Comparison of ENCODE assay signal across 1 cellular context in the genomic region with DNA sequence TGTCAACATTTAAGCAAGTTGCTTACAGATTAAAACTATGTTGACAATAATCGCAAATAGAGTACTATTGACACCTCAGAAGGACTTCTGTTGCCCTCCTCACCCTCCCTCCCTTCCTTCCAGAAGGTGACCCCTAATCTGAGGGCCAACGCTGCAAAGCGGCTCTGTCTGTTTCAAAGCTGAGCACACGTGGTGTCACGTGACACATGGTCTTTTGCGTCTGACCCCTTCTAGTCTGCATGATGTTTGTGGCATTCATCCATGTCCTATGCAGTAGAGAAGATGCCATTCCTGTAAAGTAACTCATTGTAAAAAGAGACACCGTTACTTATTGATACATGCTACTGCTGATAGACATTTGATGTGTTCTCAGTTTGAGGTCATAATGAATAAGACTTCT.
TF ChIP-seq lines count a peak whose summit lies in the region.

No MANE protein-coding gene starts in this region.

TF ChIP-seq in IMR-90, 13 proteins besides CTCF, POLR2A, EP300 and RAD21 (continued from another document):
- TF ChIP-seq, protein P1, sequence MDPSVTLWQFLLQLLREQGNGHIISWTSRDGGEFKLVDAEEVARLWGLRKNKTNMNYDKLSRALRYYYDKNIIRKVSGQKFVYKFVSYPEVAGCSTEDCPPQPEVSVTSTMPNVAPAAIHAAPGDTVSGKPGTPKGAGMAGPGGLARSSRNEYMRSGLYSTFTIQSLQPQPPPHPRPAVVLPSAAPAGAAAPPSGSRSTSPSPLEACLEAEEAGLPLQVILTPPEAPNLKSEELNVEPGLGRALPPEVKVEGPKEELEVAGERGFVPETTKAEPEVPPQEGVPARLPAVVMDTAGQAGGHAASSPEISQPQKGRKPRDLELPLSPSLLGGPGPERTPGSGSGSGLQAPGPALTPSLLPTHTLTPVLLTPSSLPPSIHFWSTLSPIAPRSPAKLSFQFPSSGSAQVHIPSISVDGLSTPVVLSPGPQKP (IDR thresholded peaks at IDR 0.05; ENCODE audit: borderline replicate concordance, low read depth, low read length): no peak
- TF ChIP-seq, protein P2, sequence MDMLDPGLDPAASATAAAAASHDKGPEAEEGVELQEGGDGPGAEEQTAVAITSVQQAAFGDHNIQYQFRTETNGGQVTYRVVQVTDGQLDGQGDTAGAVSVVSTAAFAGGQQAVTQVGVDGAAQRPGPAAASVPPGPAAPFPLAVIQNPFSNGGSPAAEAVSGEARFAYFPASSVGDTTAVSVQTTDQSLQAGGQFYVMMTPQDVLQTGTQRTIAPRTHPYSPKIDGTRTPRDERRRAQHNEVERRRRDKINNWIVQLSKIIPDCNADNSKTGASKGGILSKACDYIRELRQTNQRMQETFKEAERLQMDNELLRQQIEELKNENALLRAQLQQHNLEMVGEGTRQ (IDR thresholded peaks at IDR 0.05; ENCODE audit: low read depth, low read length): no peak
